Comparison of ENCODE assay signal across 1 cellular context in the genomic region with DNA sequence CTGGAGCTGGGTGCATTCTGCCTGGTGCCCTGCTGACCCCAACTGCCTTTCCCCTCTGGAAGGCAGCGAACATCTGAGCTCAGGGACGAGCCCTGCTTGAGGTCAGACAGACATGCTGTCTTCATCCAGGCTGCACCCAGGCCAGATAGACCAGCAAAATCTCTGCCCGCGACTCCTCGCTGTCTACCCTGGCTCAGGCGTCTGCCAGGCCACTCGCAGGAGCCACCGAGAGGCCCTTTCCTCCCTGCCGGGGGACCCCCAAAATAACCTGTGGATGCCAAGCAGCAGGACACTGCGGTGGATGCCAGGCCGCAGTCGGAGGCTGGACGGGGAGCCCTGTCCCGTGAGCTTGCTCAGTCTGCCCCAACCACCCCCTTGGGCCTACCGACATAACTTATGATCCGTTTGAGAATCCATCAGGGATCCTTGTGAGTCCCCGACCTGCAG.
TF ChIP-seq lines count a peak whose summit lies in the region.

No MANE protein-coding gene starts in this region.

TF ChIP-seq in endothelial cell of umbilical vein, 7 proteins besides CTCF, POLR2A, EP300 and RAD21:
- no peak for TF ChIP-seq MYC (IDR thresholded peaks at IDR 0.05; ENCODE audit: low read depth, low read length)
- TF ChIP-seq, protein P1, sequence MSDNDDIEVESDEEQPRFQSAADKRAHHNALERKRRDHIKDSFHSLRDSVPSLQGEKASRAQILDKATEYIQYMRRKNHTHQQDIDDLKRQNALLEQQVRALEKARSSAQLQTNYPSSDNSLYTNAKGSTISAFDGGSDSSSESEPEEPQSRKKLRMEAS (IDR thresholded peaks at IDR 0.05; ENCODE audit: insufficient read depth, insufficient read length): no peak
- TF ChIP-seq GATA2 (IDR thresholded peaks at IDR 0.05; ENCODE audit: insufficient read depth, insufficient read length, low read depth, low read length): no peak
- no peak for TF ChIP-seq JUN (IDR thresholded peaks at IDR 0.05; ENCODE audit: borderline replicate concordance, insufficient read depth, insufficient read length, low read depth)
- no peak for TF ChIP-seq POLR2AphosphoS5 (IDR thresholded peaks at IDR 0.05; ENCODE audit: insufficient read depth, low read depth, low read length)
- no peak for TF ChIP-seq FOS (IDR thresholded peaks at IDR 0.05; ENCODE audit: borderline replicate concordance, insufficient read depth, low read length)
- no peak for TF ChIP-seq EZH2 (IDR thresholded peaks at IDR 0.05; ENCODE audit: borderline replicate concordance, low read depth, low read length, severe bottlenecking)
